In genomic region chr14:100306506-100307214, GRCh38 we compare ENCODE assay signal across 9 cellular contexts. TPM values are rescaled to one million over a fixed set of nuclear protein-coding genes. Genes with fewer than 3 reads are reported as not detected.
DNase-seq lines count a peak whose midpoint lies in the region; ATAC-seq and TF ChIP-seq lines count a peak whose summit lies in the region.
"Had no signal": no experiment of that assay in that cellular context is flagged by ENCODE, and none has a peak within 500 bp of the region (broad histone marks: within the 10 kb centered on the region; RNA-seq: fewer than 3 reads in every experiment).

No MANE protein-coding gene starts in this region.

- H3K9me3 ChIP-seq in BLaER1, result no peaks in the 10 kb centered on the region

- intact Hi-C loops in lower leg skin (cut with DNase I; ENCODE audit: low total_unique reads), result no loop called here

- H3K4me3 ChIP-seq in BLaER1, result peak overlapping the region; percentile 100
- peak overlapping the region; percentile 77 for H3K4me3 ChIP-seq in lower leg skin (ENCODE audit: low read depth, poor library complexity, severe bottlenecking)

- peaks cover 75% of the 10 kb centered on the region for H3K4me1 ChIP-seq in BLaER1

- TF ChIP-seq POLR2A in lower leg skin (IDR thresholded peaks at IDR 0.05), result no peak

- WGBS in lower leg skin, 2 donors, result 0% methylated on average over 32 to 44 of the region's 97 CpGs

- peaks cover 58% of the 10 kb centered on the region for H4K20me1 ChIP-seq in BLaER1

- peak overlapping the region; percentile 98 for H3K4me2 ChIP-seq in BLaER1

- no peak for TF ChIP-seq CTCF in lower leg skin (IDR thresholded peaks at IDR 0.05)

- DNase-seq in NCI-H526 (lab: John Stamatoyannopoulos, UW), result peak; percentile 52 to 96
- DNase-seq in activated CD4-positive, alpha-beta T cell treated with anti-CD3 and anti-CD28 coated beads, Interleukin-2, amount 50 U/mL, for 4 hours, result peak; percentile 34 to 50
- DNase-seq in dermis microvascular lymphatic vessel endothelial cell (ENCODE audit: low read depth in 2 of 2), result peak; percentile 61 to 92
- DNase-seq in lower leg skin (ENCODE audit: low spot score in 2 of 2), result peak; percentile 79 to 97
- peak; percentile 77 for DNase-seq in stimulated activated CD4-positive, alpha-beta T cell treated with anti-CD3 and anti-CD28 coated beads, Interleukin-4, amount 100 ng/mL, for 1 hour

- peaks cover 13% of the 10 kb centered on the region for H3K36me3 ChIP-seq in BLaER1

- peak overlapping the region; percentile 98 for H3K27ac ChIP-seq in BLaER1

- ATAC-seq in GM19324 (IDR thresholded peaks at IDR 0.05; ENCODE audit: low FRiP score, unreplicated experiment) (peak; percentile 92), HG03439 (IDR thresholded peaks at IDR 0.05; ENCODE audit: unreplicated experiment) (peak; percentile 83)

- H3K9ac ChIP-seq in BLaER1, result peak overlapping the region; percentile 99

- no peaks in the 10 kb centered on the region for H3K27me3 ChIP-seq in BLaER1

RNA-seq across cellular contexts. Expression of gene SLC25A29, which starts 0.4 kb away (rescaled TPM):
- total RNA-seq in dermis microvascular lymphatic vessel endothelial cell, result 45.6 and 77.6 TPM in 2 replicates
- 100 to 1,000 TPM in 3 of 4 donors, 10 to 100 TPM in 1; 98.5 to 166 (median 134) TPM for total RNA-seq in lower leg skin

RNA-seq across cellular contexts. Expression of gene SLC25A47, which starts 16.5 kb away (rescaled TPM):
- total RNA-seq in dermis microvascular lymphatic vessel endothelial cell (under 0.01 TPM in 1 of 2 replicates, not detected in the other), lower leg skin (not detected)
- total RNA-seq: T-helper 1 cell treated with Interleukin-12 subunit alpha and Interleukin-12 subunit beta and Interleukin-4 antibody, amounts not matched to agents 30 ng/mL and 1 ng/mL, for 36 hours had no signal

Comparison
In these comparisons a context has a peak if more than half of its experiments do, and no peak if none do; other contexts are left out.
1. Peak in every context shown above with its lines: DNase-seq, ATAC-seq, H3K4me3 ChIP-seq and H3K27ac ChIP-seq.